In genomic region chr3:172678068-172678467, GRCh38 we compare ENCODE assay signal across 17 cellular contexts. TPM values are rescaled to one million over a fixed set of nuclear protein-coding genes. Genes with fewer than 3 reads are reported as not detected.
A peak's percentile ranks its signal among the peaks of the same experiment; 100 is the strongest.
DNase-seq lines count a peak whose midpoint lies in the region; ATAC-seq and TF ChIP-seq lines count a peak whose summit lies in the region.
"Had no signal": no experiment of that assay in that cellular context is flagged by ENCODE, and none has a peak within 500 bp of the region (broad histone marks: within the 10 kb centered on the region; RNA-seq: fewer than 3 reads in every experiment).

No MANE protein-coding gene starts in this region.

- ATAC-seq in foreskin keratinocyte: peak; percentile 5
- ATAC-seq in effector memory CD8-positive, alpha-beta T cell (replicated peaks): no peak
- ATAC-seq: left lobe of liver had no signal

- TF ChIP-seq CTCF in HFFc6 (IDR thresholded peaks at IDR 0.05) (no peak), foreskin keratinocyte (conservative IDR thresholded peaks at IDR 0.05) (no peak)

- no peaks in the 10 kb centered on the region for H3K36me3 ChIP-seq in adipocyte (ENCODE audit: control insufficient read depth, insufficient read depth, low read length, severe bottlenecking)
- H3K36me3 ChIP-seq: cardiac muscle cell, ovary had no signal

- H3K9me3 ChIP-seq in adipocyte (ENCODE audit: control insufficient read depth, low read length): no peaks in the 10 kb centered on the region
- H3K9me3 ChIP-seq: ovary had no signal

- H3K9ac ChIP-seq in adipocyte (ENCODE audit: low read length): no peak overlapping the region

- H3K27me3 Mint-ChIP-seq in HFFc6 (ENCODE audit: insufficient read depth): peaks cover 6% of the 10 kb centered on the region
- no peaks in the 10 kb centered on the region for H3K27me3 Mint-ChIP-seq in effector memory CD8-positive, alpha-beta T cell

- peak overlapping the region; percentile 90 for H3K27ac Mint-ChIP-seq in HFFc6
- no peak overlapping the region for H3K27ac Mint-ChIP-seq in effector memory CD8-positive, alpha-beta T cell

- H3K4me3 ChIP-seq in adipocyte (ENCODE audit: low read length): no peak overlapping the region
- H3K4me3 ChIP-seq: cardiac muscle cell, ovary had no signal

- no peak overlapping the region for H3K4me3 Mint-ChIP-seq in HFFc6
- H3K4me3 Mint-ChIP-seq in effector memory CD8-positive, alpha-beta T cell: no peak overlapping the region

- DNase-seq in HFFc6 (peak; percentile 50), adipocyte (ENCODE audit: low read depth) (peak; percentile 66), foreskin keratinocyte (no peak), renal cortical epithelial cell (ENCODE audit: low read depth) (peak; percentile 53), GM19240 (ENCODE audit: insufficient read length, low spot score) (no peak), cortex of kidney (lab: John Stamatoyannopoulos, UW) (no peak), DMS79 (lab: John Stamatoyannopoulos, UW) (no peak)
- DNase-seq in effector memory CD8-positive, alpha-beta T cell: no peak
- DNase-seq: activated CD4-positive, alpha-beta T cell treated with anti-CD3 and anti-CD28 coated beads, Interleukin-2, amount 50 U/mL, for 4 hours; activated effector memory CD4-positive, alpha-beta T cell treated with anti-CD3 and anti-CD28 coated beads, Interleukin-2, amount 50 U/mL, for 16 hours; COR-L47; NCI-H2029 treated with DMSO at 0.1 percent for 48 hours; ovary; stimulated activated naive CD4-positive, alpha-beta T cell treated with Interleukin-2 at 50 U/mL for 16 hours; T-helper 1 cell had no signal

- H3K9me3 Mint-ChIP-seq in HFFc6: peaks cover 3% of the 10 kb centered on the region; the same call in 1 of the 2 replicates
- no peaks in the 10 kb centered on the region for H3K9me3 Mint-ChIP-seq in effector memory CD8-positive, alpha-beta T cell

- H3K27me3 ChIP-seq in adipocyte (replicated peaks; ENCODE audit: control insufficient read depth, insufficient read depth, low read length) (no peaks in the 10 kb centered on the region), foreskin keratinocyte (no peaks in the 10 kb centered on the region)
- H3K27me3 ChIP-seq: cardiac muscle cell, ovary had no signal

- H3K36me3 Mint-ChIP-seq in HFFc6 (ENCODE audit: low read depth): peaks cover 26% of the 10 kb centered on the region
- H3K36me3 Mint-ChIP-seq in effector memory CD8-positive, alpha-beta T cell (ENCODE audit: insufficient read depth): no peaks in the 10 kb centered on the region

- peaks cover 15% of the 10 kb centered on the region for H3K4me1 ChIP-seq in adipocyte (ENCODE audit: control insufficient read depth, insufficient read depth, low read length)
- peaks cover 29% of the 10 kb centered on the region for H3K4me1 ChIP-seq in foreskin keratinocyte

- H3K4me1 Mint-ChIP-seq in HFFc6 (ENCODE audit: low read depth): peaks cover 66% of the 10 kb centered on the region
- peaks cover 2 to 3% of the 10 kb centered on the region in 2 donors for H3K4me1 Mint-ChIP-seq in effector memory CD8-positive, alpha-beta T cell (ENCODE audit: low read depth in 2 of 2)

- peak overlapping the region; percentile 42 for H3K27ac ChIP-seq in foreskin keratinocyte
- H3K27ac ChIP-seq: ovary had no signal

RNA-seq across cellular contexts. Expression of gene NCEH1, which starts 32.8 kb away (rescaled TPM):
- total RNA-seq in HFFc6 (2021; fragmentation: NEBNext Ultra II Directional; extraction: Animal tissue kit (Norgen Biotek cat#: 25700)): 10 to 100 TPM; 42.1 to 82.6 (median 76.3) TPM
- total RNA-seq in foreskin keratinocyte: 17.4 and 18.3 TPM in 2 replicates
- polyA plus RNA-seq in foreskin keratinocyte: 4.9 and 6.3 TPM in 2 replicates
- 57.2 and 95.7 TPM in 2 replicates for total RNA-seq in renal cortical epithelial cell

Comparison
In these comparisons a context has a peak if more than half of its experiments do, and no peak if none do; other contexts are left out.
1. DNase-seq: peak in HFFc6 (single experiment), adipocyte (single experiment) and renal cortical epithelial cell (single experiment); none in foreskin keratinocyte (0 of 2), GM19240 (single experiment), cortex of kidney (single experiment), effector memory CD8-positive, alpha-beta T cell (0 of 3) and DMS79 (single experiment).